Comparison of ENCODE assay signal across 24 cellular contexts in genomic region chr20:37777556-37777955, GRCh38.
DNase-seq lines count a peak whose midpoint lies in the region; ATAC-seq and TF ChIP-seq lines count a peak whose summit lies in the region.
"Had no signal": no experiment of that assay in that cellular context is flagged by ENCODE, and none has a peak within 500 bp of the region (broad histone marks: within the 10 kb centered on the region; RNA-seq: fewer than 3 reads in every experiment).

No MANE protein-coding gene starts in this region.

- H3K27ac ChIP-seq in WERI-Rb-1: peak overlapping the region; percentile 32
- H3K27ac ChIP-seq: C4-2B, coronary artery, gastrocnemius medialis, upper lobe of left lung had no signal

- H3K27me3 ChIP-seq in WERI-Rb-1 (ENCODE audit: insufficient read depth, low read depth, severe bottlenecking): no peaks in the 10 kb centered on the region
- H3K27me3 ChIP-seq: gastrocnemius medialis, upper lobe of left lung had no signal

- DNase-seq in AG10803 (ENCODE audit: low read depth): peak; percentile 7
- DNase-seq in HFF-Myc (ENCODE audit: extremely low read depth, low read depth): peak; percentile 5
- peak; percentile 14 for DNase-seq in WERI-Rb-1
- DNase-seq in fibroblast of pulmonary artery (ENCODE audit: low read depth): peak; percentile 62
- no peak for DNase-seq in HPDE6-E6E7 (ENCODE audit: extremely low spot score)
- DNase-seq in GM10266 (ENCODE audit: extremely low spot score): no peak
- DNase-seq: activated T-cell treated with anti-CD3 and anti-CD28 coated beads, Interleukin-2, amount 50 U/mL, for 48 hours; gastrocnemius medialis; GDM1; KBM-7; mesendoderm; nephron progenitor cell; posterior cingulate gyrus; stimulated activated CD4-positive, alpha-beta T cell treated with anti-CD3 and anti-CD28 coated beads, Interleukin-2, amount 100 ng/mL, for 24 hours; T-helper 9 cell; upper lobe of left lung had no signal

- TF ChIP-seq CTCF in AG10803 (conservative IDR thresholded peaks at IDR 0.05; ENCODE audit: low read length) (no peak), HFF-Myc (IDR thresholded peaks at IDR 0.05; ENCODE audit: low read depth, low read length, missing control alignments) (no peak), WERI-Rb-1 (IDR thresholded peaks at IDR 0.05; ENCODE audit: low read depth, low read length) (no peak), fibroblast of pulmonary artery (IDR thresholded peaks at IDR 0.05; ENCODE audit: low read length, missing control alignments) (no peak), GM10266 (IDR thresholded peaks at IDR 0.05; ENCODE audit: control insufficient read depth, insufficient read depth, low read depth, missing control alignments) (no peak)

- ATAC-seq in HG03139 (IDR thresholded peaks at IDR 0.05; ENCODE audit: unreplicated experiment) (no peak), esophagus mucosa (no peak)
- ATAC-seq: activated CD4-positive, CD25-positive, alpha-beta regulatory T cell treated with anti-CD3 and anti-CD28 coated beads, Interleukin-2, amount 50 U/mL, for 24 hours; gastrocnemius medialis; GM12878; Panc1 had no signal

- peaks cover 19% of the 10 kb centered on the region for H3K36me3 ChIP-seq in WERI-Rb-1
- H3K36me3 ChIP-seq: HAP-1 had no signal

- no peak overlapping the region for H3K4me3 ChIP-seq in AG10803 (ENCODE audit: low read length)
- H3K4me3 ChIP-seq in HFF-Myc (replicated peaks; ENCODE audit: low read depth, low read length): no peak overlapping the region
- no peak overlapping the region for H3K4me3 ChIP-seq in WERI-Rb-1 (ENCODE audit: low read depth, low read length)
- no peak overlapping the region for H3K4me3 ChIP-seq in fibroblast of pulmonary artery (replicated peaks; ENCODE audit: low read depth, low read length)
- H3K4me3 ChIP-seq: coronary artery, gastrocnemius medialis, GM12878, HAP-1, upper lobe of left lung had no signal

- no peaks in the 10 kb centered on the region for H3K9me3 ChIP-seq in WERI-Rb-1 (ENCODE audit: severe bottlenecking)
- H3K9me3 ChIP-seq: gastrocnemius medialis, HAP-1, upper lobe of left lung had no signal

Comparison
In these comparisons a context has a peak if more than half of its experiments do, and no peak if none do; other contexts are left out.
1. DNase-seq: peak in AG10803 (single experiment), HFF-Myc (single experiment), WERI-Rb-1 (single experiment) and fibroblast of pulmonary artery (single experiment); none in HPDE6-E6E7 (single experiment) and GM10266 (single experiment).